19 cellular contexts compared by ENCODE assay signal in genomic region chr10:60534791-60535389, GRCh38.
DNase-seq lines count a peak whose midpoint lies in the region; ATAC-seq, FAIRE-seq and TF ChIP-seq lines count a peak whose summit lies in the region.
"Had no signal": no experiment of that assay in that cellular context is flagged by ENCODE, and none has a peak within 500 bp of the region (broad histone marks: within the 10 kb centered on the region; RNA-seq: fewer than 3 reads in every experiment).

No MANE protein-coding gene starts in this region.

- peaks cover 16% of the 10 kb centered on the region for H3K4me1 ChIP-seq in HUES48 (ENCODE audit: control insufficient read depth, insufficient read depth, low read length)

- no peaks in the 10 kb centered on the region for H3K9me3 Mint-ChIP-seq in immature natural killer cell

- peak; percentile 61 for FAIRE-seq in H54 (lab: Jason Lieb, UNC)

- no peaks in the 10 kb centered on the region for H3K27me3 ChIP-seq in HUES48 (ENCODE audit: control insufficient read depth, insufficient read depth, low read length)
- no peaks in the 10 kb centered on the region for H3K27me3 ChIP-seq in layer of hippocampus (ENCODE audit: control insufficient read depth, insufficient read depth, low read length)
- H3K27me3 ChIP-seq: brain microvascular endothelial cell, foreskin keratinocyte had no signal

- ATAC-seq in GM18519 (IDR thresholded peaks at IDR 0.05; ENCODE audit: low FRiP score, unreplicated experiment) (peak; percentile 39), HG02623 (IDR thresholded peaks at IDR 0.05; ENCODE audit: unreplicated experiment) (no peak)
- ATAC-seq: foreskin keratinocyte had no signal

- H3K4me3 Mint-ChIP-seq in immature natural killer cell = no peak overlapping the region

- H3K36me3 ChIP-seq in HUES48 (ENCODE audit: control insufficient read depth, insufficient read depth, low read length) = no peaks in the 10 kb centered on the region
- H3K36me3 ChIP-seq: brain microvascular endothelial cell, thoracic aorta had no signal

- no peak for DNase-seq in H54 (ENCODE audit: insufficient read length, low spot score)
- no peak for DNase-seq in activated CD8-positive, alpha-beta memory T cell treated with anti-CD3 and anti-CD28 coated beads for 24 hours
- DNase-seq in immature natural killer cell = no peak
- no peak for DNase-seq in KG1 (lab: John Stamatoyannopoulos, UW)
- DNase-seq: activated CD4-positive, alpha-beta T cell treated with anti-CD3 and anti-CD28 coated beads, Interleukin-2, amount 50 U/mL, for 48 hours; activated naive CD4-positive, alpha-beta T cell; brain microvascular endothelial cell; Calu3; foreskin keratinocyte; mammary epithelial cell; NCI-H2081 treated with DMSO at 0.1 percent for 48 hours; NCI-H774; SHP77; T-helper 9 cell had no signal

- no peak overlapping the region for H3K27ac Mint-ChIP-seq in immature natural killer cell

- H3K9me3 ChIP-seq in HUES48 (ENCODE audit: control insufficient read depth, insufficient read depth, low read length) = no peaks in the 10 kb centered on the region
- H3K9me3 ChIP-seq: thoracic aorta had no signal

- H3K27ac ChIP-seq in HUES48 (ENCODE audit: low read depth, low read length) = peak overlapping the region; percentile 30
- H3K27ac ChIP-seq in layer of hippocampus (ENCODE audit: low read depth, low read length) = peak overlapping the region; percentile 35
- H3K27ac ChIP-seq: brain microvascular endothelial cell, foreskin keratinocyte, thoracic aorta had no signal

- no peak overlapping the region for H3K4me3 ChIP-seq in HUES48 (ENCODE audit: low read depth, low read length)
- H3K4me3 ChIP-seq: thoracic aorta had no signal

- H3K4me1 Mint-ChIP-seq in immature natural killer cell = no peaks in the 10 kb centered on the region

- no peaks in the 10 kb centered on the region for H3K36me3 Mint-ChIP-seq in immature natural killer cell

- no peak for TF ChIP-seq POLR2A in H54 (IDR thresholded peaks at IDR 0.05; ENCODE audit: low read depth, low read length)

- no peak overlapping the region for H3K9ac ChIP-seq in HUES48 (ENCODE audit: low read depth, low read length)

- no peaks in the 10 kb centered on the region for H3K27me3 Mint-ChIP-seq in immature natural killer cell (ENCODE audit: low read depth in 3 of 3)
